ENCODE assay signal across 24 cellular contexts in the genomic region with DNA sequence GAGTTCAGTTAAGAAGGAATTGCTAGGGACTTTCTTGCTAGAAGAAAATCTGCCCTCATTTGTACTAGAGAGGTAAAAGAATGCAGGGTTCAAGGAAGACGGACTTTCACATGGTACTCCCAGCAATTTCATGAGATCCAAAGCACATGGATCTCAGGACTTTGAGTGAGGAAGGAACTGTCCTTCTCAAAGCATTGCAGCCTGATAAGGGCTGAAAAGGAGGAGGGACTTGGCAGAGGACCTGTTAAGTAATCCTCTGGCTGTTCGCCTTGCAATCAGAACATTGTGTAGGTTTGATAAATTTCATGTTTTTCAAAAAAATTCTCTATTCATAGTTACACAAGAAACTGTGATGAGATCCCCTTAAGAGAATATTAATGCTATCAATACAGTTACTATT.
"Had no signal": no experiment of that assay in that cellular context is flagged by ENCODE, and none has a peak within 500 bp of the region (broad histone marks: within the 10 kb centered on the region; RNA-seq: fewer than 3 reads in every experiment).

No MANE protein-coding gene starts in this region.

- H3K36me3 Mint-ChIP-seq: activated naive CD8-positive, alpha-beta T cell treated with anti-CD3 and anti-CD28 coated beads, Interleukin-2, amount 10 ng/mL, durations not matched to agents 7 days and 5 days; natural killer cell; stimulated activated effector memory CD8-positive, alpha-beta T cell treated with anti-CD3 and anti-CD28 coated beads, Interleukin-12 subunit alpha, Interleukin-12 subunit beta, amount 100 ng/mL, for 72 hours had no signal

- H3K9me3 ChIP-seq: left lung, transverse colon, uterus had no signal

- H3K4me1 ChIP-seq: left lung, transverse colon, uterus had no signal

- DNase-seq: activated CD4-positive, alpha-beta T cell treated with anti-CD3 and anti-CD28 coated beads for 4 hours; activated CD4-positive, alpha-beta T cell treated with anti-CD3 and anti-CD28 coated beads, Interleukin-2, amount 50 U/mL, for 48 hours; activated CD4-positive, CD25-positive, alpha-beta regulatory T cell; activated CD8-positive, alpha-beta memory T cell treated with anti-CD3 and anti-CD28 coated beads, Interleukin-2, amount 50 U/mL, for 48 hours; activated naive CD4-positive, alpha-beta T cell treated with Interleukin-2 at 50 U/mL for 16 hours; activated naive CD8-positive, alpha-beta T cell treated with anti-CD3 and anti-CD28 coated beads, Interleukin-2, amount 10 ng/mL, durations not matched to agents 7 days and 5 days; activated T-cell treated with anti-CD3 and anti-CD28 coated beads, Interleukin-2, amount 50 U/mL, for 4 hours; amygdala; caudate nucleus; effector memory CD4-positive, alpha-beta T cell; left lung; midbrain; natural killer cell; stimulated activated CD4-positive, alpha-beta T cell treated with anti-CD3 and anti-CD28 coated beads, Interleukin-2, amount 100 ng/mL, for 24 hours; stimulated activated naive CD8-positive, alpha-beta T cell treated with anti-CD3 and anti-CD28 coated beads, Interleukin-15, amount 100 ng/mL, for 72 hours; SW 1271; T-helper 17 cell; transverse colon had no signal

- H3K27me3 Mint-ChIP-seq: progenitor cell of endocrine pancreas; stimulated activated naive CD8-positive, alpha-beta T cell treated with anti-CD3 and anti-CD28 coated beads, Interleukin-15, amount 100 ng/mL, for 72 hours had no signal

- H3K27ac Mint-ChIP-seq: activated naive CD8-positive, alpha-beta T cell treated with anti-CD3 and anti-CD28 coated beads, Interleukin-2, amount 10 ng/mL, durations not matched to agents 7 days and 5 days; activated T-helper 2 cell treated with anti-CD3 and anti-CD28 coated beads, Interferon-gamma antibody, Interleukin-2, Interleukin-4, amounts not matched to agents 10 μg/mL and 5 μg/mL and 100 μg/mL, durations not matched to agents 14 hours and 24 hours and 36 hours; natural killer cell; progenitor cell of endocrine pancreas; stimulated activated effector memory CD8-positive, alpha-beta T cell treated with anti-CD3 and anti-CD28 coated beads, Interleukin-12 subunit alpha, Interleukin-12 subunit beta, amount 100 ng/mL, for 72 hours; stimulated activated naive CD8-positive, alpha-beta T cell treated with anti-CD3 and anti-CD28 coated beads, Interleukin-15, amount 100 ng/mL, for 72 hours; T-helper 17 cell had no signal

- H3K27me3 ChIP-seq: left lung, transverse colon, uterus had no signal

- ATAC-seq: activated T-cell treated with anti-CD3 and anti-CD28 coated beads, Interleukin-2, amount 50 U/mL, for 4 hours; esophagus mucosa; left lung; natural killer cell; stimulated activated effector memory CD8-positive, alpha-beta T cell treated with anti-CD3 and anti-CD28 coated beads, Interleukin-12 subunit alpha, Interleukin-12 subunit beta, amount 100 ng/mL, for 72 hours; stimulated activated naive CD8-positive, alpha-beta T cell treated with anti-CD3 and anti-CD28 coated beads, Interleukin-15, amount 100 ng/mL, for 72 hours; T-helper 17 cell had no signal

- H3K9me3 Mint-ChIP-seq: activated T-cell treated with anti-CD3 and anti-CD28 coated beads, Interleukin-2, amount 50 U/mL, for 4 hours; activated T-helper 2 cell treated with anti-CD3 and anti-CD28 coated beads, Interferon-gamma antibody, Interleukin-2, Interleukin-4, amounts not matched to agents 10 μg/mL and 5 μg/mL and 100 μg/mL, durations not matched to agents 14 hours and 24 hours and 36 hours; natural killer cell; stimulated activated effector memory CD8-positive, alpha-beta T cell treated with anti-CD3 and anti-CD28 coated beads, Interleukin-12 subunit alpha, Interleukin-12 subunit beta, amount 100 ng/mL, for 72 hours had no signal

- H3K4me3 Mint-ChIP-seq: activated naive CD8-positive, alpha-beta T cell treated with anti-CD3 and anti-CD28 coated beads, Interleukin-2, amount 10 ng/mL, durations not matched to agents 7 days and 5 days; activated T-cell treated with anti-CD3 and anti-CD28 coated beads, Interleukin-2, amount 50 U/mL, for 4 hours; natural killer cell; stimulated activated effector memory CD8-positive, alpha-beta T cell treated with anti-CD3 and anti-CD28 coated beads, Interleukin-12 subunit alpha, Interleukin-12 subunit beta, amount 100 ng/mL, for 72 hours; stimulated activated naive CD8-positive, alpha-beta T cell treated with anti-CD3 and anti-CD28 coated beads, Interleukin-15, amount 100 ng/mL, for 72 hours; T-helper 17 cell had no signal

- H3K4me3 ChIP-seq: left lung, skin epidermis, transverse colon, uterus had no signal

- H3K36me3 ChIP-seq: left lung, transverse colon, uterus had no signal

- H3K27ac ChIP-seq: left lung, skin epidermis, transverse colon, uterus had no signal

- H3K4me1 Mint-ChIP-seq: activated naive CD8-positive, alpha-beta T cell treated with anti-CD3 and anti-CD28 coated beads, Interleukin-2, amount 10 ng/mL, durations not matched to agents 7 days and 5 days; natural killer cell; stimulated activated effector memory CD8-positive, alpha-beta T cell treated with anti-CD3 and anti-CD28 coated beads, Interleukin-12 subunit alpha, Interleukin-12 subunit beta, amount 100 ng/mL, for 72 hours; stimulated activated naive CD8-positive, alpha-beta T cell treated with anti-CD3 and anti-CD28 coated beads, Interleukin-15, amount 100 ng/mL, for 72 hours; T-helper 17 cell had no signal
